ENCODE assay signal across 1 cellular context in the genomic region with DNA sequence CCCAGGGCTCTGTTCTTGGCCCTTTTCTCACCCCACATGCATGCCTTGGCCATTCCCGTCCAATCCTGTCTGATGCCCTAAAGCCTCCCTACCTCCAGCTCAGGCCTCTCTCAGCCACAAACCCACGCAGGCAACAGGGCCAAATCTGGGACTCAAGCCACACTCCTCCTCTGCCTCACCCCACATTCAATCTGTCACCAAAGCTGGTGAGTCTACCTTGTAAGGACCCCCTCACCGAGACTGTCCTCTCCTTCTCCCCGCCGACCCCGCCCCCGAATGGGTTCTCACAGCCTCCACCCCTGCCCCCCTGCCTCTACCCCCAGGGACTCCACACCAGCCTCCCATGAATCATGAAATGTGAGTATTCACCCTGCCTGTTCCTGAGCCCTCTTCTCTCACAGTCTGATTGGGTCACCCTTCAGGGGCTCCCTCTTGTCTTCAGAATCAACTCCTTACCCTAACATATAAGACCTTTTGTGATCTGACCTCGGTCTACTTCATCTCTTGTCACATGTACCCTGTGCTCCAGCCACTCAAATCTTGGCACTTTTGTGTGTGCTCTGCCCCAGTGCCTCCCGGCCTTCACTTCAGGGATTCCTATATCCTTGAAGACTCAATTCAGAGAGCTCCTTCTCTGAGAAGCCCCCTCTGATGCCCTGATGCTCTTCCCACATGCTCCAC.
TF ChIP-seq lines count a peak whose summit lies in the region.

No MANE protein-coding gene starts in this region.

TF ChIP-seq in H1, 55 proteins besides CTCF, POLR2A, EP300 and RAD21:
- TF ChIP-seq CHD1 (IDR thresholded peaks at IDR 0.05; ENCODE audit: low read depth, low read length) (no peak), POLR2AphosphoS5 (IDR thresholded peaks at IDR 0.05; ENCODE audit: low read depth, low read length) (no peak), SP4 (IDR thresholded peaks at IDR 0.05; ENCODE audit: low read length) (no peak), EGR1 (IDR thresholded peaks at IDR 0.05; ENCODE audit: borderline replicate concordance, low read depth, low read length) (no peak), JUN (IDR thresholded peaks at IDR 0.05; ENCODE audit: low read depth, low read length) (no peak), BACH1 (IDR thresholded peaks at IDR 0.05; ENCODE audit: low read length) (no peak), GTF2F1 (IDR thresholded peaks at IDR 0.05; ENCODE audit: borderline replicate concordance, low read depth, low read length) (no peak), TCF12 (IDR thresholded peaks at IDR 0.05; ENCODE audit: low read depth, low read length) (no peak), ZNF274 (IDR thresholded peaks at IDR 0.05; ENCODE audit: borderline replicate concordance, extremely low read depth, low read length) (no peak), SRF (IDR thresholded peaks at IDR 0.05; ENCODE audit: low read depth, low read length) (no peak), JUND (IDR thresholded peaks at IDR 0.05; ENCODE audit: low read length) (no peak), SIX5 (IDR thresholded peaks at IDR 0.05; ENCODE audit: low read depth, low read length) (no peak)
TF ChIP-seq in H1: peak in this region for 0.
